8 cellular contexts compared by ENCODE assay signal in the genomic region with DNA sequence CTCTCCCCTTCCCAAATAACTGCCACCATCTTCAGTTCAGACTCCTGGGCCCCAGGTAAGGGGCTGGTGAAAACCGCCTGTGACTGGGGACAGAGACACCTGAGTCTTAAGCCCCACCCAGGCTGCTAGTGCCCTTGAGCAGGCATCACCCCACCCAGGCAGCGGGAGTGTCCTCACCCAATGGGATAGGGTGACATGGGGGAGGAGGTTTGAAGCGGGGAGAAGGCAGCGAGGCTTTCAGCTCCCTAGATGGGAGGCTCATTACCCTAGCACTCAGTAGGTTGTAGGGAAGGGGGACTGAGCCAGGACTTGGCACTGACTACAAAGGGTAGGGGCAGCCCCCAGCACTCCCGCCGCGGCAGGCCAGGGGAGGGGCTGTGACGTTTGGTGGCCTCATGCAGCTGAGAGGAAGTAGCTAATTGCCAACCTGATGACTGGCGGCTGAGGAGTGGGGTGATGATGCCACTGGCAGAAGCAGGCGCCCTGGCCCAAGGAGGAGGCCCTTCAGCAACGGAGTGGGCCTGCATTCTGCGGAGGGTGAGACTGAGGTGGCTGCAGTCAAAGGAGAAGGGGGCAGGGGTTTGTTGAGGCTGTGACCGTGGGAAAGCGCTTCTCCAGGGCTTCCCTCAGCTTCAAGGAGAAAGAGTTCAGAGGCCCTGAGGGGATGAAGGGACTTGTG.
A peak's percentile ranks its signal among the peaks of the same experiment; 100 is the strongest.
DNase-seq lines count a peak whose midpoint lies in the region; ATAC-seq and TF ChIP-seq lines count a peak whose summit lies in the region.

No MANE protein-coding gene starts in this region.

- BruUV-seq in MCF 10A (replicated peaks; lab: Mats Ljungman, UMichigan): no TSS peak

- CTCF ChIA-PET in naive thymus-derived CD4-positive, alpha-beta T cell (lab: Charles Lee): no interaction called here
- CTCF ChIA-PET in MCF 10A (lab: Yijun Ruan, JAX): interaction anchor here (0.7 to 1.7 kb wide), 2 partner anchors 63 to 305 kb away, joined by 3 read pairs; no protein-coding TSS in a partner anchor

- peaks cover 45% of the 10 kb centered on the region for H3K27me3 Mint-ChIP-seq in activated T-cell treated with anti-CD3 and anti-CD28 coated beads, Interleukin-2, amount 50 U/mL, for 4 hours (ENCODE audit: low read depth)
- H3K27me3 Mint-ChIP-seq in naive thymus-derived CD4-positive, alpha-beta T cell: peaks cover 11 to 35% (median 29%) of the 10 kb centered on the region in 5 donors
- H3K27me3 Mint-ChIP-seq in MCF 10A (ENCODE audit: insufficient read depth, unreplicated experiment): no peaks in the 10 kb centered on the region
- peaks cover 9 to 17% (median 13%) of the 10 kb centered on the region in 3 donors for H3K27me3 Mint-ChIP-seq in immature natural killer cell (ENCODE audit: low read depth in 3 of 3)

- H3K9me3 Mint-ChIP-seq in activated T-cell treated with anti-CD3 and anti-CD28 coated beads, Interleukin-2, amount 50 U/mL, for 4 hours: no peaks in the 10 kb centered on the region
- H3K9me3 Mint-ChIP-seq in naive thymus-derived CD4-positive, alpha-beta T cell: no peaks in the 10 kb centered on the region
- H3K9me3 Mint-ChIP-seq in MCF 10A (ENCODE audit: unreplicated experiment): no peaks in the 10 kb centered on the region
- no peaks in the 10 kb centered on the region for H3K9me3 Mint-ChIP-seq in immature natural killer cell

- H3K4me3 ChIP-seq in Loucy (ENCODE audit: low read length, poor library complexity, severe bottlenecking): peak overlapping the region; percentile 69
- H3K4me3 ChIP-seq in naive thymus-derived CD4-positive, alpha-beta T cell (ENCODE audit: low read length): no peak overlapping the region

- no peak overlapping the region for H3K27ac ChIP-seq in naive thymus-derived CD4-positive, alpha-beta T cell (ENCODE audit: low read depth, low read length)

- H3K4me1 ChIP-seq in Loucy (ENCODE audit: insufficient read depth, low read length, poor library complexity, severe bottlenecking): peaks cover 23% of the 10 kb centered on the region
- peaks cover 3 to 4% of the 10 kb centered on the region in 2 donors for H3K4me1 ChIP-seq in naive thymus-derived CD4-positive, alpha-beta T cell (ENCODE audit: control insufficient read depth in 2 of 2, insufficient read depth in 2 of 2, low read length in 2 of 2)

- peak overlapping the region in 2 of 9 donors; percentile 32 to 87 for H3K27ac Mint-ChIP-seq in naive thymus-derived CD4-positive, alpha-beta T cell
- H3K27ac Mint-ChIP-seq in MCF 10A (ENCODE audit: low read depth, unreplicated experiment): no peak overlapping the region
- no peak overlapping the region for H3K27ac Mint-ChIP-seq in immature natural killer cell

- peaks cover 7% of the 10 kb centered on the region for H3K4me1 Mint-ChIP-seq in activated T-cell treated with anti-CD3 and anti-CD28 coated beads, Interleukin-2, amount 50 U/mL, for 4 hours (ENCODE audit: low read depth)
- peaks cover 0 to 20% (median 8%) of the 10 kb centered on the region in 7 donors for H3K4me1 Mint-ChIP-seq in naive thymus-derived CD4-positive, alpha-beta T cell
- H3K4me1 Mint-ChIP-seq in MCF 10A (ENCODE audit: insufficient read depth, unreplicated experiment) (peaks cover 15% of the 10 kb centered on the region), immature natural killer cell (peaks cover 0 to 8% of the 10 kb centered on the region in 2 donors)

- peak overlapping the region; percentile 72 for H3K4me2 ChIP-seq in Loucy (ENCODE audit: low read depth, low read length, poor library complexity, severe bottlenecking)

- H3F3A ChIP-seq in Loucy (ENCODE audit: low read depth): no peaks in the 10 kb centered on the region

- H3K9me3 ChIP-seq in Loucy (ENCODE audit: insufficient read depth, low read depth, low read length): no peaks in the 10 kb centered on the region
- no peaks in the 10 kb centered on the region for H3K9me3 ChIP-seq in naive thymus-derived CD4-positive, alpha-beta T cell (ENCODE audit: control insufficient read depth in 2 of 3, low read length in 3 of 3)

- DNase-seq in activated T-cell treated with anti-CD3 and anti-CD28 coated beads for 48 hours (ENCODE audit: low read depth) (peak; percentile 36), MCF 10A (ENCODE audit: unreplicated experiment) (no peak), NCI-H82 treated with DMSO at 0.1 percent for 48 hours (lab: John Stamatoyannopoulos, UW; ENCODE audit: unreplicated experiment) (no peak), immature natural killer cell (no peak)
- no peak for DNase-seq in activated T-cell treated with anti-CD3 and anti-CD28 coated beads, Interleukin-2, amount 50 U/mL, for 4 hours
- peak; percentile 29 to 44 for DNase-seq in activated CD4-positive, alpha-beta T cell treated with anti-CD3 and anti-CD28 coated beads, Interleukin-2, amount 50 U/mL, for 48 hours
- no peak for DNase-seq in naive thymus-derived CD4-positive, alpha-beta T cell

- no peaks in the 10 kb centered on the region for H3K36me3 Mint-ChIP-seq in activated T-cell treated with anti-CD3 and anti-CD28 coated beads, Interleukin-2, amount 50 U/mL, for 4 hours (ENCODE audit: insufficient read depth)
- H3K36me3 Mint-ChIP-seq in naive thymus-derived CD4-positive, alpha-beta T cell: no peaks in the 10 kb centered on the region
- H3K36me3 Mint-ChIP-seq in MCF 10A (ENCODE audit: insufficient read depth, unreplicated experiment) (peaks cover 7% of the 10 kb centered on the region), immature natural killer cell (no peaks in the 10 kb centered on the region)

- H3K27me3 ChIP-seq in Loucy (ENCODE audit: insufficient read depth, low read length, poor library complexity, severe bottlenecking): no peaks in the 10 kb centered on the region
- H3K27me3 ChIP-seq in naive thymus-derived CD4-positive, alpha-beta T cell (ENCODE audit: control insufficient read depth in 2 of 2, insufficient read depth in 2 of 2, low read length in 2 of 2): peaks cover 0 to 5% of the 10 kb centered on the region in 2 donors

- H3K36me3 ChIP-seq in Loucy (ENCODE audit: insufficient read depth, low read length): no peaks in the 10 kb centered on the region
- H3K36me3 ChIP-seq in naive thymus-derived CD4-positive, alpha-beta T cell (ENCODE audit: control insufficient read depth in 2 of 3, insufficient read depth in 3 of 3, low read length in 3 of 3): no peaks in the 10 kb centered on the region

- ATAC-seq in activated T-cell treated with anti-CD3 and anti-CD28 coated beads, Interleukin-2, amount 50 U/mL, for 4 hours: no peak
- ATAC-seq in naive thymus-derived CD4-positive, alpha-beta T cell: peak; percentile 62

- H2AFZ ChIP-seq in Loucy (ENCODE audit: low read length): peak overlapping the region; percentile 32; the same call in 1 of the 2 replicates

- POLR2A ChIA-PET in naive thymus-derived CD4-positive, alpha-beta T cell (lab: Charles Lee): no interaction called here
- POLR2A ChIA-PET in MCF 10A (lab: Yijun Ruan, JAX): interaction anchor here (1.0 kb wide), 1 partner anchor 11 kb away, joined by 3 read pairs; no protein-coding TSS in a partner anchor

- no peaks in the 10 kb centered on the region for H4K20me1 ChIP-seq in Loucy (ENCODE audit: insufficient read depth, low read length, poor library complexity, severe bottlenecking)

- no peak overlapping the region for H3K4me3 Mint-ChIP-seq in activated T-cell treated with anti-CD3 and anti-CD28 coated beads, Interleukin-2, amount 50 U/mL, for 4 hours
- peak overlapping the region in 4 of 10 donors; percentile 12 to 83 (median 36) for H3K4me3 Mint-ChIP-seq in naive thymus-derived CD4-positive, alpha-beta T cell
- H3K4me3 Mint-ChIP-seq in MCF 10A (ENCODE audit: unreplicated experiment) (no peak overlapping the region), immature natural killer cell (no peak overlapping the region)

- TF ChIP-seq CTCF in Loucy (conservative IDR thresholded peaks at IDR 0.05; ENCODE audit: low read length) (no peak), MCF 10A (IDR thresholded peaks at IDR 0.05; ENCODE audit: unreplicated experiment) (no peak)

- peak overlapping the region; percentile 77 for H3K9ac ChIP-seq in Loucy (ENCODE audit: low read depth, low read length, poor library complexity, severe bottlenecking)

- H3K79me2 ChIP-seq in Loucy (ENCODE audit: insufficient read depth, low read length): no peaks in the 10 kb centered on the region

- intact Hi-C loops in naive thymus-derived CD4-positive, alpha-beta T cell (cut with micrococcal nuclease): loop anchor here in 1 of 2 donors (5.0 kb wide), 3 partner anchors 72 to 273 kb away; partner anchors contain the start of gene VEGFA
- intact Hi-C loops in MCF 10A (cut with micrococcal nuclease): no loop called here

- no peaks in the 10 kb centered on the region for H3K9me2 ChIP-seq in Loucy (replicated peaks; ENCODE audit: low read depth, low read length)

Comparison
In these comparisons a context has a peak if more than half of its experiments do, and no peak if none do; other contexts are left out.
1. DNase-seq: peak in activated T-cell treated with anti-CD3 and anti-CD28 coated beads for 48 hours (single experiment) and activated CD4-positive, alpha-beta T cell treated with anti-CD3 and anti-CD28 coated beads, Interleukin-2, amount 50 U/mL, for 48 hours (2 of 2); none in activated T-cell treated with anti-CD3 and anti-CD28 coated beads, Interleukin-2, amount 50 U/mL, for 4 hours (single experiment), naive thymus-derived CD4-positive, alpha-beta T cell (0 of 9), MCF 10A (single experiment), NCI-H82 treated with DMSO at 0.1 percent for 48 hours (single experiment) and immature natural killer cell (0 of 3).